28 cellular contexts compared by ENCODE assay signal in the genomic region with DNA sequence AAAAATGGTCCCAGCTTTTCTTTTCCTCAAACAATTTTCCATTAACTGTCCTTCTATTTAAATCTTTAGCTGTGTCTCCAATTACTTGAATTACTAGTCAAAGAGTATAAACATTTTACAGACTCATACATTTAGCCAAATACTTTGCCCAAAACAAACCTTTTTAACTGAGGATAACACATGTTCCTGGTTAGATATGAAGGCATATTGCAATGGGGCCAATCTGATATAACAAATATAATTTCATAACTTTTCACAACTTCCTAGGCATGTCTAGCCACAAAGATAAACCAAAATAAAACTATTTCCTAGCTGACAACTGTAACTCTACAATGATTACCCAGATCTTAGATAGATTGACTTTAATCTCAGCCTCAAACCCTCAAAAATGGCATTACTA.
"Had no signal": no experiment of that assay in that cellular context is flagged by ENCODE, and none has a peak within 500 bp of the region (broad histone marks: within the 10 kb centered on the region; RNA-seq: fewer than 3 reads in every experiment).

No MANE protein-coding gene starts in this region.

- H3K27me3 ChIP-seq: stomach, testis, thyroid gland, tibial artery, tibial nerve, transverse colon, upper lobe of left lung, upper lobe of right lung, uterus, vagina had no signal

- ATAC-seq: stimulated activated effector memory CD8-positive, alpha-beta T cell treated with anti-CD3 and anti-CD28 coated beads, Interleukin-12 subunit alpha, Interleukin-12 subunit beta, amount 100 ng/mL, for 72 hours; stimulated activated naive B cell treated with anti-CD40 and anti-IgM and Interleukin-4, amounts not matched to agents 10 μg/mL and 1 μg/mL and 100 μg/mL, for 72 hours; stimulated activated naive CD8-positive, alpha-beta T cell treated with anti-CD3 and anti-CD28 coated beads, Interleukin-15, amount 100 ng/mL, for 72 hours; stimulated activated naive CD8-positive, alpha-beta T cell treated with anti-CD3 and anti-CD28 coated beads, Interleukin-15, Interleukin-2, amounts not matched to agents 100 U/mL and 50 U/mL, for 24 hours; upper lobe of right lung had no signal

- H3K4me1 ChIP-seq: stomach, suprapubic skin, thyroid gland, tibial artery, transverse colon, upper lobe of left lung, upper lobe of right lung, uterus, vagina had no signal

- H3K4me1 Mint-ChIP-seq: stimulated activated effector memory CD8-positive, alpha-beta T cell treated with anti-CD3 and anti-CD28 coated beads, Interleukin-12 subunit alpha, Interleukin-12 subunit beta, amount 100 ng/mL, for 72 hours; stimulated activated memory B cell treated with anti-CD40 and anti-IgM and Interleukin-4, amounts not matched to agents 10 μg/mL and 1 μg/mL and 100 μg/mL, for 72 hours; stimulated activated naive B cell treated with anti-CD40 and anti-IgM and Interleukin-4, amounts not matched to agents 10 μg/mL and 1 μg/mL and 100 μg/mL, for 72 hours; stimulated activated naive CD8-positive, alpha-beta T cell treated with anti-CD3 and anti-CD28 coated beads, Interleukin-15, amount 100 ng/mL, for 72 hours had no signal

- H3K9me3 ChIP-seq: stomach, suprapubic skin, testis, thoracic aorta, thyroid gland, tibial artery, tibial nerve, transverse colon, upper lobe of left lung, upper lobe of right lung, uterus, vagina had no signal

- H3K27ac Mint-ChIP-seq: stimulated activated effector memory CD8-positive, alpha-beta T cell treated with anti-CD3 and anti-CD28 coated beads, Interleukin-12 subunit alpha, Interleukin-12 subunit beta, amount 100 ng/mL, for 72 hours; stimulated activated memory B cell treated with anti-CD40 and anti-IgM and Interleukin-4, amounts not matched to agents 10 μg/mL and 1 μg/mL and 100 μg/mL, for 72 hours; stimulated activated naive B cell treated with anti-CD40 and anti-IgM and Interleukin-4, amounts not matched to agents 10 μg/mL and 1 μg/mL and 100 μg/mL, for 72 hours; stimulated activated naive CD8-positive, alpha-beta T cell treated with anti-CD3 and anti-CD28 coated beads, Interleukin-15, amount 100 ng/mL, for 72 hours; stimulated activated naive CD8-positive, alpha-beta T cell treated with anti-CD3 and anti-CD28 coated beads, Interleukin-15, Interleukin-2, amounts not matched to agents 100 ng/mL and 50 ng/mL, for 24 hours; type B pancreatic cell had no signal

- DNase-seq: stimulated activated CD4-positive, alpha-beta T cell treated with anti-CD3 and anti-CD28 coated beads, Interleukin-2, amount 100 ng/mL, for 48 hours; stimulated activated CD4-positive, alpha-beta T cell treated with anti-CD3 and anti-CD28 coated beads, Interleukin-4, amount 100 ng/mL, for 1 hour; stimulated activated CD4-positive, alpha-beta T cell treated with anti-CD3 and anti-CD28 coated beads, Interleukin-4, amount 100 ng/mL, for 24 hours; stimulated activated CD4-positive, alpha-beta T cell treated with anti-CD3 and anti-CD28 coated beads, Interleukin-4, amount 100 ng/mL, for 4 hours; stimulated activated CD8-positive, alpha-beta memory T cell treated with anti-CD3 and anti-CD28 coated beads, Interleukin-4, amount 100 ng/mL, for 48 hours; stimulated activated naive B cell treated with anti-CD40 and anti-IgM and Interleukin-4, amounts not matched to agents 10 μg/mL and 1 μg/mL and 100 μg/mL, for 72 hours; stimulated activated naive CD4-positive, alpha-beta T cell; stimulated activated naive CD4-positive, alpha-beta T cell treated with Interleukin-2 at 50 U/mL for 16 hours; stimulated activated naive CD8-positive, alpha-beta T cell treated with anti-CD3 and anti-CD28 coated beads, Interleukin-15, amount 100 ng/mL, for 72 hours; stimulated activated naive CD8-positive, alpha-beta T cell treated with anti-CD3 and anti-CD28 coated beads, Interleukin-15, Interleukin-2, amounts not matched to agents 100 U/mL and 50 U/mL, for 24 hours; stomach; substantia nigra; testis; thyroid gland; tibial artery; transverse colon; trophoblast cell; upper lobe of left lung; upper lobe of right lung; uterus had no signal

- H3K4me3 ChIP-seq: stomach, suprapubic skin, testis, thoracic aorta, thyroid gland, tibial artery, tibial nerve, transverse colon, upper lobe of left lung, upper lobe of right lung, uterus, vagina had no signal

- H3K27ac ChIP-seq: stomach, suprapubic skin, testis, thoracic aorta, thyroid gland, tibial artery, tibial nerve, transverse colon, upper lobe of left lung, upper lobe of right lung, uterus, vagina had no signal

- H3K36me3 ChIP-seq: stomach, suprapubic skin, thoracic aorta, thyroid gland, tibial artery, tibial nerve, transverse colon, upper lobe of left lung, upper lobe of right lung, uterus, vagina had no signal

- H3K27me3 Mint-ChIP-seq: type B pancreatic cell had no signal

- H3K4me3 Mint-ChIP-seq: stimulated activated effector memory CD8-positive, alpha-beta T cell treated with anti-CD3 and anti-CD28 coated beads, Interleukin-12 subunit alpha, Interleukin-12 subunit beta, amount 100 ng/mL, for 72 hours; stimulated activated memory B cell treated with anti-CD40 and anti-IgM and Interleukin-4, amounts not matched to agents 10 μg/mL and 1 μg/mL and 100 μg/mL, for 72 hours; stimulated activated naive B cell treated with anti-CD40 and anti-IgM and Interleukin-4, amounts not matched to agents 10 μg/mL and 1 μg/mL and 100 μg/mL, for 72 hours; stimulated activated naive CD8-positive, alpha-beta T cell treated with anti-CD3 and anti-CD28 coated beads, Interleukin-15, amount 100 ng/mL, for 72 hours; stimulated activated naive CD8-positive, alpha-beta T cell treated with anti-CD3 and anti-CD28 coated beads, Interleukin-15, Interleukin-2, amounts not matched to agents 100 ng/mL and 50 ng/mL, for 24 hours; type B pancreatic cell had no signal

- H3K9me3 Mint-ChIP-seq: stimulated activated naive B cell treated with anti-CD40 and anti-IgM and Interleukin-4, amounts not matched to agents 10 μg/mL and 1 μg/mL and 100 μg/mL, for 72 hours; stimulated activated naive CD8-positive, alpha-beta T cell treated with anti-CD3 and anti-CD28 coated beads, Interleukin-15, Interleukin-2, amounts not matched to agents 100 ng/mL and 50 ng/mL, for 24 hours; type B pancreatic cell had no signal

- H3K36me3 Mint-ChIP-seq: stimulated activated effector memory CD8-positive, alpha-beta T cell treated with anti-CD3 and anti-CD28 coated beads, Interleukin-12 subunit alpha, Interleukin-12 subunit beta, amount 100 ng/mL, for 72 hours; stimulated activated memory B cell treated with anti-CD40 and anti-IgM and Interleukin-4, amounts not matched to agents 10 μg/mL and 1 μg/mL and 100 μg/mL, for 72 hours; stimulated activated naive B cell treated with anti-CD40 and anti-IgM and Interleukin-4, amounts not matched to agents 10 μg/mL and 1 μg/mL and 100 μg/mL, for 72 hours; type B pancreatic cell had no signal
